9 cellular contexts compared by ENCODE assay signal in the genomic region with DNA sequence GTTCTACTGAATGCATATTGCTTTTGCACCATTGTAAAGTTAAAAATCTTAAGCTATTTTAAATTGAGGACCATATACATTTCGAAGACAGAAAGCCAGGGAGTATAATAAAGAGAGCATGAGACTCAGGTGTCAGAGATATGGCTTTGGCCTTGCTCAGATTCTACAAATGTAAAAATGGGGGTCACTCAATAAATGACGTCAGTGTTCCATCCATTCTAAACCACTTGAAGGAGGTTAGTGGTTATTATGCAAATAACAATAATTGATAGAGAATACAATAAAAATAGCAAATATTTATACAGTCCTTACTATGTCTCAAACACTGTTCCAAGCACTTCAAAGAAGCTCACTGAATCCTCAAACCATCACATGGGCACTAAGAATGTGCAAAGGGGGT. TPM values are rescaled to one million over a fixed set of nuclear protein-coding genes. Genes with fewer than 3 reads are reported as not detected.
"Had no signal": no experiment of that assay in that cellular context is flagged by ENCODE, and none has a peak within 500 bp of the region (broad histone marks: within the 10 kb centered on the region; RNA-seq: fewer than 3 reads in every experiment).

No MANE protein-coding gene starts in this region.

- DNase-seq: GDM1, GF-D8 had no signal

- FAIRE-seq: G401.6, GM12878, GM12891, GM12892, GM18507, GM19239 had no signal

- H3K4me3 ChIP-seq: GM12878 had no signal

RNA-seq across cellular contexts. Expression of a gene that starts 20.1 kb away (rescaled TPM):
- total RNA-seq: G401, GM12878 had no signal
